8 cellular contexts compared by ENCODE assay signal in genomic region chr16:67537270-67537635, GRCh38.
A peak's percentile ranks its signal among the peaks of the same experiment; 100 is the strongest.
DNase-seq lines count a peak whose midpoint lies in the region; ATAC-seq lines count a peak whose summit lies in the region.

No MANE protein-coding gene starts in this region.

- DNase-seq in ACHN, result peak; percentile 58
- peak; percentile 55 for DNase-seq in T-helper 22 cell (ENCODE audit: low read depth)
- peak; percentile 38 for DNase-seq in central memory CD4-positive, alpha-beta T cell
- DNase-seq in kidney glomerular epithelial cell (lab: John Stamatoyannopoulos, UW), result peak; percentile 16
- peak; percentile 58 to 59 for DNase-seq in stimulated activated CD4-positive, alpha-beta T cell treated with anti-CD3 and anti-CD28 coated beads, Interleukin-4, amount 100 ng/mL, for 4 hours
- no peak for DNase-seq in DMS79 treated with DMSO at 0.1 percent for 48 hours (lab: John Stamatoyannopoulos, UW)

- in situ Hi-C loops in ACHN (cut with HindIII; ENCODE audit: low pct_ligation_motif_present, low pct_unique_long_range_greater_than_20kb, low sequenced_read_pairs), result no loop called here

- ATAC-seq in GM21786 (IDR thresholded peaks at IDR 0.05; ENCODE audit: unreplicated experiment), result peak; percentile 26
- ATAC-seq in HG03457 (IDR thresholded peaks at IDR 0.05; ENCODE audit: unreplicated experiment), result no peak
